Comparison of ENCODE assay signal across 15 cellular contexts in the genomic region with DNA sequence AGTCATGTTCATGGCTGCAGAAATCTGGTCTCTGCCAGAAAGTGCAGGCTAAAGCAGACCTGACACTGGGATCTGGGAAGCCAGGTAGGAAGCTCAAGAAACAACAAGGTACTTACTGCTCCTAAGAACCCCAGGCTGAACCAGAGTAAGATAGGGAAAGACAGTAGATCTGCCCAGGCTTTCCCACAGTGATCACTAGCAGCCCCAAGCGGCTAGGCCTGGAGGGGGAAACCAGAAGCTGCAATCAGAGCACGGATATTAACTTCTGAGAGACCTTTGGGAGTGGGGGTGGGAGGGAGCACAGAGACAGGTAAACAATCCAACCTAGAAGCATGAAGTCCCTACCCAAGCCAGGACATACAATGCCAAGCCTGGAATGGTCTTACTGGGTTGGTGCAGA.
DNase-seq lines count a peak whose midpoint lies in the region; ATAC-seq and TF ChIP-seq lines count a peak whose summit lies in the region.
"Had no signal": no experiment of that assay in that cellular context is flagged by ENCODE, and none has a peak within 500 bp of the region (broad histone marks: within the 10 kb centered on the region; RNA-seq: fewer than 3 reads in every experiment).

No MANE protein-coding gene starts in this region.

- peaks cover 0 to 42% (median 4%) of the 10 kb centered on the region in 4 donors for H3K4me1 ChIP-seq in tibial artery
- H3K4me1 ChIP-seq: breast epithelium had no signal

- H3K4me3 ChIP-seq in dorsolateral prefrontal cortex (peak overlapping the region in 33 of 59 donors; percentile 47 to 72 (median 60)), tibial artery (peak overlapping the region; percentile 81 to 84)
- H3K4me3 ChIP-seq: MG63 had no signal

- H3K27me3 ChIP-seq in dorsolateral prefrontal cortex (peaks cover 0 to 100% (median 65%) of the 10 kb centered on the region in 45 donors), tibial artery (no peaks in the 10 kb centered on the region)

- H3K27ac Mint-ChIP-seq in activated naive CD8-positive, alpha-beta T cell, result no peak overlapping the region
- H3K27ac Mint-ChIP-seq in activated naive CD8-positive, alpha-beta T cell treated with anti-CD3 and anti-CD28 coated beads for 36 hours, result no peak overlapping the region
- H3K27ac Mint-ChIP-seq: activated B cell treated with CpG ODN at 0.5 μM for 24 hours had no signal

- H3K4me3 Mint-ChIP-seq in activated naive CD8-positive, alpha-beta T cell, result peak overlapping the region; percentile 60
- no peak overlapping the region for H3K4me3 Mint-ChIP-seq in activated naive CD8-positive, alpha-beta T cell treated with anti-CD3 and anti-CD28 coated beads for 36 hours
- H3K4me3 Mint-ChIP-seq: activated B cell treated with CpG ODN at 0.5 μM for 24 hours had no signal

- H3K4me1 Mint-ChIP-seq in activated naive CD8-positive, alpha-beta T cell (ENCODE audit: low read depth), result peaks cover 18% of the 10 kb centered on the region
- peaks cover 14% of the 10 kb centered on the region for H3K4me1 Mint-ChIP-seq in activated naive CD8-positive, alpha-beta T cell treated with anti-CD3 and anti-CD28 coated beads for 36 hours

- no peaks in the 10 kb centered on the region for H3K36me3 Mint-ChIP-seq in activated naive CD8-positive, alpha-beta T cell
- peaks cover 2% of the 10 kb centered on the region for H3K36me3 Mint-ChIP-seq in activated naive CD8-positive, alpha-beta T cell treated with anti-CD3 and anti-CD28 coated beads for 36 hours

- H3K27me3 Mint-ChIP-seq in activated naive CD8-positive, alpha-beta T cell, result peaks cover 44% of the 10 kb centered on the region
- peaks cover 66% of the 10 kb centered on the region for H3K27me3 Mint-ChIP-seq in activated naive CD8-positive, alpha-beta T cell treated with anti-CD3 and anti-CD28 coated beads for 36 hours

- H3K9me3 ChIP-seq in tibial artery, result no peaks in the 10 kb centered on the region
- H3K9me3 ChIP-seq: breast epithelium, MG63, thoracic aorta had no signal

- ATAC-seq in HG02642 (IDR thresholded peaks at IDR 0.05; ENCODE audit: poor library complexity, unreplicated experiment) (no peak), HG02763 (IDR thresholded peaks at IDR 0.05; ENCODE audit: unreplicated experiment) (no peak)

- no peaks in the 10 kb centered on the region for H3K9me3 Mint-ChIP-seq in activated naive CD8-positive, alpha-beta T cell (ENCODE audit: low read depth)
- no peaks in the 10 kb centered on the region for H3K9me3 Mint-ChIP-seq in activated naive CD8-positive, alpha-beta T cell treated with anti-CD3 and anti-CD28 coated beads for 36 hours

- intact Hi-C loops in dorsolateral prefrontal cortex (cut with DNase I) (loop anchor here (10.0 kb wide), 4 partner anchors 248 to 1278 kb away; a partner anchor contains a TSS), tibial artery (cut with DNase I; ENCODE audit: low total_unique reads) (loop anchor here (5.0 to 10.0 kb wide), 3 partner anchors 636 to 1792 kb away; a partner anchor contains a TSS)

- no peak for DNase-seq in activated naive CD8-positive, alpha-beta T cell treated with anti-CD3 and anti-CD28 coated beads for 36 hours
- DNase-seq in dorsolateral prefrontal cortex, result no peak
- peak; percentile 27 for DNase-seq in medulla oblongata (ENCODE audit: extremely low spot score)
- no peak for DNase-seq in tibial artery
- DNase-seq in SIG-M5 treated with dmso at 0.1 percent for 504 hours (lab: John Stamatoyannopoulos, UW; ENCODE audit: unreplicated experiment), result no peak
- DNase-seq: activated B cell treated with CpG ODN at 0.5 μM for 24 hours, DMS79 treated with DMSO at 0.1 percent for 48 hours, MG63, NCI-H524 treated with DMSO at 0.1 percent for 48 hours, SHP77 treated with DMSO at 0.1 percent for 48 hours had no signal

- no peaks in the 10 kb centered on the region for H3K36me3 ChIP-seq in tibial artery
- H3K36me3 ChIP-seq: breast epithelium, MG63, thoracic aorta had no signal

- TF ChIP-seq CTCF in dorsolateral prefrontal cortex (IDR thresholded peaks at IDR 0.05 in 54 of 56, conservative IDR thresholded peaks at IDR 0.05 in 2 of 56; ENCODE audit: low read depth in 1 of 56, partially characterized antibody in 56 of 56) (peak in 3 of 56 donors; percentile 7 to 24 (median 12)), tibial artery (IDR thresholded peaks at IDR 0.05) (no peak)

- H3K27ac ChIP-seq in dorsolateral prefrontal cortex (peak overlapping the region in 45 of 59 donors; percentile 28 to 94 (median 83)), tibial artery (peak overlapping the region; percentile 95 to 100)
